In the genomic region with DNA sequence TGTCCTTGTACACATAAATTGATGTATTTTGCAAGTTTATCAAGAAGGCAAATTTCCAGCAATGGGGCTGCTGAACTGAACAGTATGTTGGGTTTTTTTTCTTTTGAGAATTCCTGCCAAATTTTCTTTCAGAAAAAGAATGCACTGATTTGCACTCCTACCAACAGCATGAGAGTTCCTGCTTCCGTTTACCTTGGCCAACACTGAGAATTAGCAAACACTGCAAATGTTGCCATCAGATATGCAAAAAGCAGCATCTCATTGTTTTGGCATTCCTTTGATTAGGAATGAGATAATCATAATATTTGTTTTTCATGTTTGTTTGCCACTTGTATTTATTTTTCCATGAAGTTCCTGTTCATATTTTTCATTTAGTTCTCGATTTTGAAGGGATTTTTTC, we compare ENCODE assay signal across 19 cellular contexts.
"Had no signal": no experiment of that assay in that cellular context is flagged by ENCODE, and none has a peak within 500 bp of the region (broad histone marks: within the 10 kb centered on the region; RNA-seq: fewer than 3 reads in every experiment).

No MANE protein-coding gene starts in this region.

- H3K4me3 ChIP-seq: coronary artery, psoas muscle, skin epidermis had no signal

- H3K9me3 ChIP-seq: psoas muscle had no signal

- H3K36me3 ChIP-seq: brain microvascular endothelial cell had no signal

- H3K27ac ChIP-seq: brain microvascular endothelial cell, coronary artery, psoas muscle, skin epidermis had no signal

- DNase-seq: activated CD4-positive, alpha-beta T cell treated with anti-CD3 and anti-CD28 coated beads, Interleukin-2, amount 10 ng/mL, durations not matched to agents 7 days and 5 days; activated CD8-positive, alpha-beta memory T cell treated with anti-CD3 and anti-CD28 coated beads, Interleukin-2, amount 50 U/mL, for 4 hours; activated effector memory CD4-positive, alpha-beta T cell treated with Interleukin-2 at 50 U/mL for 16 hours; activated naive CD4-positive, alpha-beta T cell treated with anti-CD3 and anti-CD28 coated beads, Interleukin-2, amount 10 ng/mL, durations not matched to agents 7 days and 5 days; activated naive CD8-positive, alpha-beta T cell treated with anti-CD3 and anti-CD28 coated beads, Interleukin-2, amount 50 U/mL, for 24 hours; activated T-cell treated with anti-CD3 and anti-CD28 coated beads, Interleukin-2, amount 50 U/mL, for 4 hours; anterior cingulate cortex; brain microvascular endothelial cell; central memory CD4-positive, alpha-beta T cell; hypothalamus; islet precursor cell; naive B cell; psoas muscle; right cardiac atrium; stimulated activated CD4-positive, alpha-beta T cell treated with anti-CD3 and anti-CD28 coated beads, Interleukin-4, amount 100 ng/mL, for 1 hour; stimulated activated naive CD8-positive, alpha-beta T cell treated with anti-CD3 and anti-CD28 coated beads, Interleukin-15, amount 100 ng/mL, for 72 hours had no signal

- H3K4me1 ChIP-seq: psoas muscle had no signal

- FAIRE-seq: endometrium had no signal

- H3K27me3 ChIP-seq: brain microvascular endothelial cell had no signal
